Comparison of ENCODE assay signal across 17 cellular contexts in the genomic region with DNA sequence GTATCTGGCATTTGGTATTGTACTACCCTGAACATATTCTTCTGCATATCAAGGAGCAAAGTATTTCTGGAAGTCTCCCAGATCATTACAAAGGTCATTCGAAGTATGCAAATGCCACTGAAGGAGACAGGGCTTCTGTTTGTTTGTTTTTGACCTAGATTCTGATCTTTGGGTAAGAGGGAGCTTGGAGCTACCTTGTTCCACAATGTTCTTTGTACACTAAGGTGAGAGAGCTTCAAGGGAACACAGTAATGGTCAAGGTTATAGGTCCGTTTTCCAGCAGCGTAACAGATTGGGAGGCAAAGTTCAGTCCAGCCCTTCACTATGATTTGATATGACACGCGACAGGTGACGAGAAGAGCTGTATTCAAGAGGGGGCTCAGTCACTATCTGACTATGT. TPM values are rescaled to one million over a fixed set of nuclear protein-coding genes. Genes with fewer than 3 reads are reported as not detected.
DNase-seq lines count a peak whose midpoint lies in the region; ATAC-seq and TF ChIP-seq lines count a peak whose summit lies in the region.
"Had no signal": no experiment of that assay in that cellular context is flagged by ENCODE, and none has a peak within 500 bp of the region (broad histone marks: within the 10 kb centered on the region; RNA-seq: fewer than 3 reads in every experiment).

No MANE protein-coding gene starts in this region.

- H3K4me3 ChIP-seq in parathyroid adenoma (ENCODE audit: low read depth, low read length): no peak overlapping the region
- H3K4me3 ChIP-seq in aorta (ENCODE audit: low read length in 2 of 2): no peak overlapping the region
- H3K4me3 ChIP-seq: GM12878, HAP-1 had no signal

- H3K4me1 ChIP-seq in parathyroid adenoma: peaks cover 6% of the 10 kb centered on the region
- no peaks in the 10 kb centered on the region for H3K4me1 ChIP-seq in aorta (ENCODE audit: control insufficient read depth in 1 of 2, insufficient read depth in 2 of 2, low read length in 2 of 2)
- H3K4me1 ChIP-seq: HAP-1 had no signal

- no peak overlapping the region for H2AFZ ChIP-seq in parathyroid adenoma

- H3K9me3 ChIP-seq in parathyroid adenoma (ENCODE audit: control insufficient read depth, low read length) (no peaks in the 10 kb centered on the region), aorta (ENCODE audit: control insufficient read depth, low read length) (no peaks in the 10 kb centered on the region)
- H3K9me3 ChIP-seq: HAP-1 had no signal

- no peak overlapping the region for H3K9ac ChIP-seq in parathyroid adenoma

- 92 to 93% methylated on average over 6 of the region's 6 CpGs for WGBS in aorta, 2 donors

- DNase-seq in NCI-H526 treated with DMSO at 0.1 percent for 48 hours (lab: John Stamatoyannopoulos, UW): peak; percentile 46
- DNase-seq in left lobe of liver (ENCODE audit: low spot score): no peak
- DNase-seq in DMS 273 (lab: John Stamatoyannopoulos, UW; ENCODE audit: unreplicated experiment): no peak
- no peak for DNase-seq in aorta
- no peak for DNase-seq in GF-D8 (lab: John Stamatoyannopoulos, UW)
- DNase-seq: C1 segment of cervical spinal cord; Calu3; CD4-positive, alpha-beta memory T cell; COR-L47; DMS153; DND-41; GOT3; HFFc6 had no signal

- H3K36me3 ChIP-seq in parathyroid adenoma (ENCODE audit: control insufficient read depth, insufficient read depth, low read length): no peaks in the 10 kb centered on the region
- no peaks in the 10 kb centered on the region for H3K36me3 ChIP-seq in aorta (ENCODE audit: control insufficient read depth in 1 of 2, insufficient read depth in 2 of 2, low read length in 1 of 2)
- H3K36me3 ChIP-seq: HAP-1 had no signal

- H3K4me2 ChIP-seq in parathyroid adenoma (ENCODE audit: low read length): peak overlapping the region; percentile 17

- no peak for TF ChIP-seq CTCF in parathyroid adenoma (IDR thresholded peaks at IDR 0.05)

- H3K79me2 ChIP-seq in parathyroid adenoma: no peaks in the 10 kb centered on the region

- H3K27ac ChIP-seq in parathyroid adenoma (no peak overlapping the region), aorta (ENCODE audit: low read depth in 1 of 2, low read length in 2 of 2) (no peak overlapping the region)

- ATAC-seq in left lobe of liver (peak; percentile 47), aorta (ENCODE audit: low FRiP score) (no peak)
- ATAC-seq: GM12878 had no signal

- H3K27me3 ChIP-seq in parathyroid adenoma (ENCODE audit: control insufficient read depth, insufficient read depth, low read length): no peaks in the 10 kb centered on the region
- H3K27me3 ChIP-seq in aorta (ENCODE audit: control insufficient read depth in 1 of 2, insufficient read depth in 2 of 2, low read length in 1 of 2): no peaks in the 10 kb centered on the region

- intact Hi-C loops in aorta (cut with DNase I): no loop called here

RNA-seq across cellular contexts. Expression of gene OPCML, which starts 10.0 kb away (rescaled TPM):
- total RNA-seq in left lobe of liver: 0.05 TPM
- total RNA-seq in aorta: 1 to 10 TPM in 1 of 2 donors, under 1 TPM in 1; 0.88 to 1.3 TPM
- polyA plus RNA-seq in aorta: under 1 TPM in 1 of 2 donors, not detected in 1; under 0.01 TPM
- total RNA-seq: A172; Calu3; CD4-positive, alpha-beta memory T cell; GM12878 had no signal
- polyA plus RNA-seq: CD4-positive, alpha-beta memory T cell had no signal
